Comparison of ENCODE assay signal across 8 cellular contexts in the genomic region with DNA sequence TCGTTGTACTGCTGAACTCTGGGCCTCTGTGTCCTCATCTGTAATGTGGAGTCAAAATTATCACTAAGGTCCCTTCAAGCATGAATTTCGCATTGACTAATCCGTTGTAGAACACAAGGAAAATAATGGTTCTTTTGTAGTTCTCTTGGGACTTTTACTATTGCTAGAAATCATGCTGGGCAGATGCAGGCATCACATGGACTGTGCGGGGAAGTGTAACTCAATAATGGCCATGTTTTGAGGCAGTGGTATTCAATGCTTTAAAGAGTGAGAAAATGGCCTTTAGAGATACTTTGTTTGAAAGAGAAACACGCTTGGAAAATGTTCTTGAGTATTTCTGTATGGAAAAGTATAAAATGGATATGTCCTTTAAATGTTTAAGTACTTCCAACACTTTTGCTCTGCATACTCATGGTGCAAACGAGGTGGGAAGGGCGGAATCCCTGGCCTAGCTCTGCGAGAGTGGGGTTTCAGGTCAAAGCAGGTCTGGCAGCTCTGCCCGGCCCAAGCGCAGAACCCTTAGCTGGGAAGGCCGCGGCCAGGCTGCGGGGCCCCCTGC.
DNase-seq lines count a peak whose midpoint lies in the region; ATAC-seq and TF ChIP-seq lines count a peak whose summit lies in the region.

No MANE protein-coding gene starts in this region.

- H3F3A ChIP-seq in GM23338 (replicated peaks; ENCODE audit: low read depth): no peaks in the 10 kb centered on the region

- peak overlapping the region; percentile 90 for H3K4me2 ChIP-seq in GM23338

- peak overlapping the region; percentile 69 to 88 for H3K9ac ChIP-seq in mucosa of rectum (ENCODE audit: low read depth in 1 of 2, low read length in 2 of 2)

- peaks cover 28% of the 10 kb centered on the region for H3K27me3 ChIP-seq in GM23338 (ENCODE audit: insufficient read depth)
- no peaks in the 10 kb centered on the region for H3K27me3 ChIP-seq in mucosa of rectum (ENCODE audit: control insufficient read depth in 2 of 2, insufficient read depth in 2 of 2, low read length in 2 of 2)

- H3K36me3 ChIP-seq in GM23338 (ENCODE audit: insufficient read depth): no peaks in the 10 kb centered on the region
- no peaks in the 10 kb centered on the region for H3K36me3 ChIP-seq in mucosa of rectum (ENCODE audit: control insufficient read depth in 2 of 2, insufficient read depth in 2 of 2, low read length in 2 of 2)

- H3K27ac ChIP-seq in GM23338 (ENCODE audit: low read depth) (no peak overlapping the region), mucosa of rectum (ENCODE audit: low read depth in 2 of 2, low read length in 2 of 2) (peak overlapping the region; percentile 91 to 92)

- H3K4me3 ChIP-seq in AG10803 (ENCODE audit: low read length): peak overlapping the region; percentile 60
- H3K4me3 ChIP-seq in GM23338: peak overlapping the region; percentile 79
- H3K4me3 ChIP-seq in cardiac fibroblast (replicated peaks in 1 of 2; ENCODE audit: low read depth in 2 of 2, low read length in 2 of 2): peak overlapping the region; percentile 51 to 60
- H3K4me3 ChIP-seq in mucosa of rectum (ENCODE audit: low read length in 2 of 2): peak overlapping the region; percentile 83 to 85

- H3K36me3 Mint-ChIP-seq in GM23338 (ENCODE audit: low read depth): no peaks in the 10 kb centered on the region

- DNase-seq in AG10803 (ENCODE audit: low read depth): no peak
- DNase-seq in GM23338 (ENCODE audit: low spot score): no peak
- DNase-seq in cardiac fibroblast (ENCODE audit: low read depth in 2 of 2): no peak
- DNase-seq in SK-N-DZ (ENCODE audit: low spot score): no peak
- DNase-seq in stimulated activated naive CD4-positive, alpha-beta T cell (lab: John Stamatoyannopoulos, UW): no peak
- no peak for DNase-seq in HUDEP-2 (lab: John Stamatoyannopoulos, UW; ENCODE audit: unreplicated experiment in 76 of 76)

- peaks cover 7% of the 10 kb centered on the region for H3K27me3 Mint-ChIP-seq in GM23338 (ENCODE audit: insufficient read depth, low read depth, poor library complexity)

- no peak overlapping the region for H3K27ac Mint-ChIP-seq in GM23338

- no peaks in the 10 kb centered on the region for H3K9me3 ChIP-seq in mucosa of rectum (ENCODE audit: control insufficient read depth in 2 of 2, low read length in 2 of 2)

- TF ChIP-seq CTCF in AG10803 (conservative IDR thresholded peaks at IDR 0.05; ENCODE audit: low read length) (no peak; the same call in 1 of the 2 replicates), GM23338 (conservative IDR thresholded peaks at IDR 0.05; ENCODE audit: low read depth in 2 of 2) (no peak), cardiac fibroblast (IDR thresholded peaks at IDR 0.05; ENCODE audit: low read depth, low read length) (no peak)

- H3K9me2 ChIP-seq in GM23338 (ENCODE audit: insufficient read depth): no peaks in the 10 kb centered on the region

- H3K4me1 ChIP-seq in GM23338 (ENCODE audit: insufficient read depth) (peaks cover 8% of the 10 kb centered on the region; the same call in 1 of the 2 replicates), mucosa of rectum (ENCODE audit: control insufficient read depth in 2 of 2, insufficient read depth in 2 of 2, low read length in 2 of 2) (peaks cover 10 to 16% of the 10 kb centered on the region in 2 donors)

- H2AFZ ChIP-seq in GM23338: peak overlapping the region; percentile 99

- peak overlapping the region; percentile 75 for H3K4me3 Mint-ChIP-seq in GM23338

- no peaks in the 10 kb centered on the region for H4K20me1 ChIP-seq in GM23338 (replicated peaks; ENCODE audit: insufficient read depth)

- ATAC-seq in GM23338 (no peak; the same call in 2 of the 3 replicates), GM18520 (IDR thresholded peaks at IDR 0.05; ENCODE audit: unreplicated experiment) (no peak)

- no peaks in the 10 kb centered on the region for H3K9me3 Mint-ChIP-seq in GM23338

- H3K79me2 ChIP-seq in GM23338 (replicated peaks; ENCODE audit: insufficient read depth): no peaks in the 10 kb centered on the region

- peaks cover 9% of the 10 kb centered on the region for H3K4me1 Mint-ChIP-seq in GM23338

TF ChIP-seq in GM23338, 12 proteins besides CTCF, POLR2A, EP300 and RAD21 (continues in another document):
- TF ChIP-seq, protein P1, sequence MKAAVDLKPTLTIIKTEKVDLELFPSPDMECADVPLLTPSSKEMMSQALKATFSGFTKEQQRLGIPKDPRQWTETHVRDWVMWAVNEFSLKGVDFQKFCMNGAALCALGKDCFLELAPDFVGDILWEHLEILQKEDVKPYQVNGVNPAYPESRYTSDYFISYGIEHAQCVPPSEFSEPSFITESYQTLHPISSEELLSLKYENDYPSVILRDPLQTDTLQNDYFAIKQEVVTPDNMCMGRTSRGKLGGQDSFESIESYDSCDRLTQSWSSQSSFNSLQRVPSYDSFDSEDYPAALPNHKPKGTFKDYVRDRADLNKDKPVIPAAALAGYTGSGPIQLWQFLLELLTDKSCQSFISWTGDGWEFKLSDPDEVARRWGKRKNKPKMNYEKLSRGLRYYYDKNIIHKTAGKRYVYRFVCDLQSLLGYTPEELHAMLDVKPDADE (IDR thresholded peaks at IDR 0.05): no peak
- no peak for TF ChIP-seq STAT1 (IDR thresholded peaks at IDR 0.05; ENCODE audit: unreplicated experiment)
- TF ChIP-seq, protein P2, sequence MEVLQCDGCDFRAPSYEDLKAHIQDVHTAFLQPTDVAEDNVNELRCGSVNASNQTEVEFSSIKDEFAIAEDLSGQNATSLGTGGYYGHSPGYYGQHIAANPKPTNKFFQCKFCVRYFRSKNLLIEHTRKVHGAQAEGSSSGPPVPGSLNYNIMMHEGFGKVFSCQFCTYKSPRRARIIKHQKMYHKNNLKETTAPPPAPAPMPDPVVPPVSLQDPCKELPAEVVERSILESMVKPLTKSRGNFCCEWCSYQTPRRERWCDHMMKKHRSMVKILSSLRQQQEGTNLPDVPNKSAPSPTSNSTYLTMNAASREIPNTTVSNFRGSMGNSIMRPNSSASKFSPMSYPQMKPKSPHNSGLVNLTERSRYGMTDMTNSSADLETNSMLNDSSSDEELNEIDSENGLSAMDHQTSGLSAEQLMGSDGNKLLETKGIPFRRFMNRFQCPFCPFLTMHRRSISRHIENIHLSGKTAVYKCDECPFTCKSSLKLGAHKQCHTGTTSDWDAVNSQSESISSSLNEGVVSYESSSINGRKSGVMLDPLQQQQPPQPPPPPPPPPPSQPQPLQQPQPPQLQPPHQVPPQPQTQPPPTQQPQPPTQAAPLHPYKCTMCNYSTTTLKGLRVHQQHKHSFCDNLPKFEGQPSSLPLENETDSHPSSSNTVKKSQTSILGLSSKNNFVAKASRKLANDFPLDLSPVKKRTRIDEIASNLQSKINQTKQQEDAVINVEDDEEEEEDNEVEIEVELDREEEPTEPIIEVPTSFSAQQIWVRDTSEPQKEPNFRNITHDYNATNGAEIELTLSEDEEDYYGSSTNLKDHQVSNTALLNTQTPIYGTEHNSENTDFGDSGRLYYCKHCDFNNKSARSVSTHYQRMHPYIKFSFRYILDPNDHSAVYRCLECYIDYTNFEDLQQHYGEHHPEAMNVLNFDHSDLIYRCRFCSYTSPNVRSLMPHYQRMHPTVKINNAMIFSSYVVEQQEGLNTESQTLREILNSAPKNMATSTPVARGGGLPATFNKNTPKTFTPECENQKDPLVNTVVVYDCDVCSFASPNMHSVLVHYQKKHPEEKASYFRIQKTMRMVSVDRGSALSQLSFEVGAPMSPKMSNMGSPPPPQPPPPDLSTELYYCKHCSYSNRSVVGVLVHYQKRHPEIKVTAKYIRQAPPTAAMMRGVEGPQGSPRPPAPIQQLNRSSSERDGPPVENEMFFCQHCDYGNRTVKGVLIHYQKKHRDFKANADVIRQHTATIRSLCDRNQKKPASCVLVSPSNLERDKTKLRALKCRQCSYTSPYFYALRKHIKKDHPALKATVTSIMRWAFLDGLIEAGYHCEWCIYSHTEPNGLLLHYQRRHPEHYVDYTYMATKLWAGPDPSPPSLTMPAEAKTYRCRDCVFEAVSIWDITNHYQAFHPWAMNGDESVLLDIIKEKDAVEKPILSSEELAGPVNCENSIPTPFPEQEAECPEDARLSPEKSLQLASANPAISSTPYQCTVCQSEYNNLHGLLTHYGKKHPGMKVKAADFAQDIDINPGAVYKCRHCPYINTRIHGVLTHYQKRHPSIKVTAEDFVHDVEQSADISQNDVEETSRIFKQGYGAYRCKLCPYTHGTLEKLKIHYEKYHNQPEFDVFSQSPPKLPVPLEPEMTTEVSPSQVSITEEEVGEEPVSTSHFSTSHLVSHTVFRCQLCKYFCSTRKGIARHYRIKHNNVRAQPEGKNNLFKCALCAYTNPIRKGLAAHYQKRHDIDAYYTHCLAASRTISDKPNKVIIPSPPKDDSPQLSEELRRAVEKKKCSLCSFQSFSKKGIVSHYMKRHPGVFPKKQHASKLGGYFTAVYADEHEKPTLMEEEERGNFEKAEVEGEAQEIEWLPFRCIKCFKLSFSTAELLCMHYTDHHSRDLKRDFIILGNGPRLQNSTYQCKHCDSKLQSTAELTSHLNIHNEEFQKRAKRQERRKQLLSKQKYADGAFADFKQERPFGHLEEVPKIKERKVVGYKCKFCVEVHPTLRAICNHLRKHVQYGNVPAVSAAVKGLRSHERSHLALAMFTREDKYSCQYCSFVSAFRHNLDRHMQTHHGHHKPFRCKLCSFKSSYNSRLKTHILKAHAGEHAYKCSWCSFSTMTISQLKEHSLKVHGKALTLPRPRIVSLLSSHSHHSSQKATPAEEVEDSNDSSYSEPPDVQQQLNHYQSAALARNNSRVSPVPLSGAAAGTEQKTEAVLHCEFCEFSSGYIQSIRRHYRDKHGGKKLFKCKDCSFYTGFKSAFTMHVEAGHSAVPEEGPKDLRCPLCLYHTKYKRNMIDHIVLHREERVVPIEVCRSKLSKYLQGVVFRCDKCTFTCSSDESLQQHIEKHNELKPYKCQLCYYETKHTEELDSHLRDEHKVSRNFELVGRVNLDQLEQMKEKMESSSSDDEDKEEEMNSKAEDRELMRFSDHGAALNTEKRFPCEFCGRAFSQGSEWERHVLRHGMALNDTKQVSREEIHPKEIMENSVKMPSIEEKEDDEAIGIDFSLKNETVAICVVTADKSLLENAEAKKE (CRISPR knock-in tag; IDR thresholded peaks at IDR 0.05): no peak
